Comparison of ENCODE assay signal across 1 cellular context in the genomic region with DNA sequence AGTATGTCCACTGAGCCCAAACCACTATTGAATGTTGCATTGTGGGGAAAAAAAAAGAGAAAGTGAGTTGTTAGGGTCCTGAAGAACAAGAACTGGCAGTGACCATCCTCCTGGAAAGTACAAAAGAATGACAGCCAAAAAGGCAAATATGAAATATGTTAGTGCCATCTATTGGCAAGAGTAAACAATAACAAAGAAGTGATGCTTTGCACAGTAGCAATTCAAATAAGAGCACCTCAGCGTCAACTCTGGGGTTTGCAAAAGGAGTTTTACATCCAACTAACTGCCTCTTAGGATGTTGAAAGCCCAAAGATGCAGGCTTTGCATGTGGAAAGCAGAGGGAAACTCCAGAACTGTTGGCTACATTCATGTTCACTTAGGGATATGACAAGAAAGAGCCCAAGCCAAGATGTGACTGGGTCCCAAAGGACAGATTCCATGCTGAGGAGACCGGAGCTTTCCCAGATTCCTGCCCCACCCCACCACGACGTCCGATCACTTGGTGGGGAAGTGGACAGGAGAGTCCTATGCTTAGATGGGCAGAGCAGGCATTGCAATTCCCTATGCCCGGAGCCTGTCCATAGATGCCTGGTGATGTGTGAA.
TF ChIP-seq lines count a peak whose summit lies in the region.

No MANE protein-coding gene starts in this region.

TF ChIP-seq in K562, 482 proteins besides CTCF, POLR2A, EP300 and RAD21:
- TF ChIP-seq, protein P1, sequence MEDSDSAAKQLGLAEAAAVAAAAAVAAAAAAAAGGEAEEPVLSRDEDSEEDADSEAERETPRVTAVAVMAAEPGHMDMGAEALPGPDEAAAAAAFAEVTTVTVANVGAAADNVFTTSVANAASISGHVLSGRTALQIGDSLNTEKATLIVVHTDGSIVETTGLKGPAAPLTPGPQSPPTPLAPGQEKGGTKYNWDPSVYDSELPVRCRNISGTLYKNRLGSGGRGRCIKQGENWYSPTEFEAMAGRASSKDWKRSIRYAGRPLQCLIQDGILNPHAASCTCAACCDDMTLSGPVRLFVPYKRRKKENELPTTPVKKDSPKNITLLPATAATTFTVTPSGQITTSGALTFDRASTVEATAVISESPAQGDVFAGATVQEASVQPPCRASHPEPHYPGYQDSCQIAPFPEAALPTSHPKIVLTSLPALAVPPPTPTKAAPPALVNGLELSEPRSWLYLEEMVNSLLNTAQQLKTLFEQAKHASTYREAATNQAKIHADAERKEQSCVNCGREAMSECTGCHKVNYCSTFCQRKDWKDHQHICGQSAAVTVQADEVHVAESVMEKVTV (CRISPR knock-in tag; IDR thresholded peaks at IDR 0.05), result peak; percentile 42
- no peak for TF ChIP-seq ZNF212 (CRISPR knock-in tag; IDR thresholded peaks at IDR 0.05)
- no peak for TF ChIP-seq HIVEP1 (CRISPR knock-in tag; IDR thresholded peaks at IDR 0.05)
- 0 out of 2 replicates have a peak, but pooled peaks have one; percentile 7 for TF ChIP-seq SMC3 (conservative IDR thresholded peaks at IDR 0.05; ENCODE audit: insufficient read depth, low read depth, low read length)
